34 cellular contexts compared by ENCODE assay signal in genomic region chr10:50566150-50566549, GRCh38.
"Had no signal": no experiment of that assay in that cellular context is flagged by ENCODE, and none has a peak within 500 bp of the region (broad histone marks: within the 10 kb centered on the region; RNA-seq: fewer than 3 reads in every experiment).

No MANE protein-coding gene starts in this region.

- H3K36me3 ChIP-seq: brain microvascular endothelial cell, gastrocnemius medialis, lower lobe of right lung, ovary, prostate gland, sigmoid colon, upper lobe of left lung, vagina, WERI-Rb-1 had no signal

- H3K27me3 Mint-ChIP-seq: activated CD4-positive, alpha-beta memory T cell treated with anti-CD3 and anti-CD28 coated beads for 36 hours; activated CD4-positive, alpha-beta T cell treated with anti-CD3 and anti-CD28 coated beads, Interleukin-2, amount 10 ng/mL, durations not matched to agents 24 days and 14 days; activated T-helper 17 cell treated with anti-CD3 and anti-CD28 coated beads, Interleukin-2, amount 50 U/mL, for 72 hours; stimulated activated naive CD8-positive, alpha-beta T cell treated with anti-CD3 and anti-CD28 coated beads, Interleukin-15, amount 100 ng/mL, for 72 hours had no signal

- H3K9me3 Mint-ChIP-seq: activated CD4-positive, alpha-beta memory T cell treated with anti-CD3 and anti-CD28 coated beads for 36 hours; activated CD4-positive, alpha-beta T cell treated with anti-CD3 and anti-CD28 coated beads, Interleukin-2, amount 10 ng/mL, durations not matched to agents 24 days and 14 days; activated T-cell treated with anti-CD3 and anti-CD28 coated beads, Interleukin-2, amount 50 U/mL, for 4 hours; activated T-helper 17 cell treated with anti-CD3 and anti-CD28 coated beads, Interleukin-2, amount 50 U/mL, for 72 hours; nephron; stimulated activated effector memory CD8-positive, alpha-beta T cell treated with anti-CD3 and anti-CD28 coated beads, Interleukin-12 subunit alpha, Interleukin-12 subunit beta, amount 100 ng/mL, for 72 hours; stimulated activated naive CD8-positive, alpha-beta T cell treated with anti-CD3 and anti-CD28 coated beads, Interleukin-15, amount 100 ng/mL, for 72 hours; T-helper 2 cell treated with Interferon-gamma antibody and Interleukin-4, amounts not matched to agents 5 μg/mL and 100 μg/mL, for 36 hours had no signal

- H3K9me3 ChIP-seq: gastrocnemius medialis, lower lobe of right lung, ovary, prostate gland, sigmoid colon, upper lobe of left lung, vagina had no signal

- H3K4me1 Mint-ChIP-seq: activated T-helper 17 cell treated with anti-CD3 and anti-CD28 coated beads, Interleukin-2, amount 50 U/mL, for 72 hours had no signal

- H3K4me2 ChIP-seq: hepatocyte had no signal

- DNase-seq: activated CD4-positive, alpha-beta memory T cell treated with anti-CD3 and anti-CD28 coated beads for 36 hours; activated CD4-positive, alpha-beta T cell treated with anti-CD3 and anti-CD28 coated beads, Interleukin-2, amount 10 ng/mL, durations not matched to agents 24 days and 14 days; activated CD4-positive, CD25-positive, alpha-beta regulatory T cell treated with anti-CD3 and anti-CD28 coated beads, Interleukin-2, amount 50 U/mL, for 72 hours; activated CD8-positive, alpha-beta memory T cell treated with anti-CD3 and anti-CD28 coated beads, Interleukin-2, amount 50 U/mL, for 4 hours; activated gamma-delta T cell treated with Interleukin-2 at 50 U/mL for 16 hours; activated naive CD4-positive, alpha-beta T cell treated with anti-CD3 and anti-CD28 coated beads, Interleukin-2, amount 50 U/mL, for 16 hours; activated T-cell treated with anti-CD3 and anti-CD28 coated beads, Interleukin-2, amount 50 U/mL, for 4 hours; amniotic stem cell; brain microvascular endothelial cell; dorsolateral prefrontal cortex; effector memory CD4-positive, alpha-beta T cell; gastrocnemius medialis; left colon; lower lobe of right lung; mesendoderm; ovary; retina; sigmoid colon; small intestine; stimulated activated CD4-positive, alpha-beta T cell treated with anti-CD3 and anti-CD28 coated beads, Interleukin-4, amount 100 ng/mL, for 24 hours; stimulated activated naive CD8-positive, alpha-beta T cell treated with anti-CD3 and anti-CD28 coated beads, Interleukin-15, amount 100 ng/mL, for 72 hours; substantia nigra; upper lobe of left lung; WERI-Rb-1 had no signal

- H3K4me1 ChIP-seq: prostate gland had no signal

- H3K36me3 Mint-ChIP-seq: stimulated activated effector memory CD8-positive, alpha-beta T cell treated with anti-CD3 and anti-CD28 coated beads, Interleukin-12 subunit alpha, Interleukin-12 subunit beta, amount 100 ng/mL, for 72 hours had no signal

- ATAC-seq: activated T-cell treated with anti-CD3 and anti-CD28 coated beads, Interleukin-2, amount 50 U/mL, for 4 hours; activated T-helper 17 cell treated with anti-CD3 and anti-CD28 coated beads, Interleukin-2, amount 50 U/mL, for 72 hours; gastrocnemius medialis; left colon; lower lobe of right lung; stimulated activated effector memory CD8-positive, alpha-beta T cell treated with anti-CD3 and anti-CD28 coated beads, Interleukin-12 subunit alpha, Interleukin-12 subunit beta, amount 100 ng/mL, for 72 hours; stimulated activated naive CD8-positive, alpha-beta T cell treated with anti-CD3 and anti-CD28 coated beads, Interleukin-15, amount 100 ng/mL, for 72 hours had no signal

- H3K27me3 ChIP-seq: brain microvascular endothelial cell, dorsolateral prefrontal cortex, gastrocnemius medialis, hepatocyte, ovary, sigmoid colon, upper lobe of left lung, vagina had no signal

- H3K4me3 ChIP-seq: coronary artery, dorsolateral prefrontal cortex, gastrocnemius medialis, hepatocyte, lower lobe of right lung, ovary, prostate gland, sigmoid colon, upper lobe of left lung, vagina had no signal

- H3K4me3 Mint-ChIP-seq: activated CD4-positive, alpha-beta memory T cell treated with anti-CD3 and anti-CD28 coated beads for 36 hours; activated CD4-positive, alpha-beta T cell treated with anti-CD3 and anti-CD28 coated beads, Interleukin-2, amount 10 ng/mL, durations not matched to agents 24 days and 14 days; activated T-cell treated with anti-CD3 and anti-CD28 coated beads, Interleukin-2, amount 50 U/mL, for 4 hours; activated T-helper 17 cell treated with anti-CD3 and anti-CD28 coated beads, Interleukin-2, amount 50 U/mL, for 72 hours; nephron; stimulated activated effector memory CD8-positive, alpha-beta T cell treated with anti-CD3 and anti-CD28 coated beads, Interleukin-12 subunit alpha, Interleukin-12 subunit beta, amount 100 ng/mL, for 72 hours; stimulated activated naive CD8-positive, alpha-beta T cell treated with anti-CD3 and anti-CD28 coated beads, Interleukin-15, amount 100 ng/mL, for 72 hours; T-helper 2 cell treated with Interferon-gamma antibody and Interleukin-4, amounts not matched to agents 5 μg/mL and 100 μg/mL, for 36 hours had no signal

- H3K27ac Mint-ChIP-seq: activated CD4-positive, alpha-beta memory T cell treated with anti-CD3 and anti-CD28 coated beads for 36 hours; activated CD4-positive, alpha-beta T cell treated with anti-CD3 and anti-CD28 coated beads, Interleukin-2, amount 10 ng/mL, durations not matched to agents 24 days and 14 days; activated T-helper 17 cell treated with anti-CD3 and anti-CD28 coated beads, Interleukin-2, amount 50 U/mL, for 72 hours; nephron; stimulated activated effector memory CD8-positive, alpha-beta T cell treated with anti-CD3 and anti-CD28 coated beads, Interleukin-12 subunit alpha, Interleukin-12 subunit beta, amount 100 ng/mL, for 72 hours; stimulated activated naive CD8-positive, alpha-beta T cell treated with anti-CD3 and anti-CD28 coated beads, Interleukin-15, amount 100 ng/mL, for 72 hours; T-helper 2 cell treated with Interferon-gamma antibody and Interleukin-4, amounts not matched to agents 5 μg/mL and 100 μg/mL, for 36 hours had no signal

- H3K27ac ChIP-seq: brain microvascular endothelial cell, coronary artery, gastrocnemius medialis, hepatocyte, lower lobe of right lung, ovary, prostate gland, sigmoid colon, upper lobe of left lung, vagina, WERI-Rb-1 had no signal

- H2AFZ ChIP-seq: hepatocyte had no signal

- FAIRE-seq: astrocyte, keratinocyte, small intestine had no signal
